Comparison of ENCODE assay signal across 15 cellular contexts in the genomic region with DNA sequence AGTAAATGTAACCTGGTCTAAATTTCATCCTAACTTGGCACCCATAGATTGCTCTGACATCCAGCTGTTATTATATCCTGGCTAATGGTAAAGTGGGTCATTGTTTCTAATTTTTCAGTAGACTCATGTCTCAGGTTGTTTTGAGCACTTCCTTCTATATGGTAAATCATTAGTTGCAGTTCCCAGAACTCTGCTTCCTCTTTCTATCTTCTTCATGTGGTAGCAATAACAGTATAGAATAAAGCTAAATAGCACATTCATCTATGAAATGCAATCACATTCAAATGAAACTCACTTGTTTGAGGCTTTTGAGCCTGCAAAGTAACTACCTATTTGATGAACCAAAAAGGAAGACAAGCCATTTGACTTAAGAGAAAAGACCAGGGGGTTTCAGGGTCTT.
A peak's percentile ranks its signal among the peaks of the same experiment; 100 is the strongest.
DNase-seq lines count a peak whose midpoint lies in the region; ATAC-seq and FAIRE-seq lines count a peak whose summit lies in the region.
"Had no signal": no experiment of that assay in that cellular context is flagged by ENCODE, and none has a peak within 500 bp of the region (broad histone marks: within the 10 kb centered on the region; RNA-seq: fewer than 3 reads in every experiment).

No MANE protein-coding gene starts in this region.

- no peaks in the 10 kb centered on the region for H3K27me3 ChIP-seq in mesendoderm (ENCODE audit: insufficient read depth, low read length, poor library complexity)
- H3K27me3 ChIP-seq: vagina had no signal

- DNase-seq in AML-193 (lab: John Stamatoyannopoulos, UW) (peak; percentile 65 to 75), GM19239 (ENCODE audit: insufficient read length, low spot score) (no peak), NOMO-1 (lab: John Stamatoyannopoulos, UW; ENCODE audit: unreplicated experiment in 2 of 2) (peak; percentile 29 to 89), head of caudate nucleus (no peak), mesendoderm (no peak), DMS153 treated with DMSO at 0.1 percent for 48 hours (lab: John Stamatoyannopoulos, UW; ENCODE audit: unreplicated experiment) (no peak)
- no peak for DNase-seq in stimulated activated effector memory CD8-positive, alpha-beta T cell treated with anti-CD3 and anti-CD28 coated beads, Interleukin-12 subunit alpha, Interleukin-12 subunit beta, amount 100 ng/mL, for 72 hours (ENCODE audit: low spot score in 2 of 2)
- DNase-seq: activated CD8-positive, alpha-beta memory T cell treated with anti-CD3 and anti-CD28 coated beads for 24 hours; NCI-H1930 had no signal

- H2BK5ac ChIP-seq in mesendoderm (ENCODE audit: low read length) = no peak overlapping the region

- intact Hi-C loops in head of caudate nucleus (cut with DNase I) = no loop called here

- no peaks in the 10 kb centered on the region for H3K9me3 Mint-ChIP-seq in stimulated activated effector memory CD8-positive, alpha-beta T cell treated with anti-CD3 and anti-CD28 coated beads, Interleukin-12 subunit alpha, Interleukin-12 subunit beta, amount 100 ng/mL, for 72 hours

- no peak overlapping the region for H3K4me3 Mint-ChIP-seq in stimulated activated effector memory CD8-positive, alpha-beta T cell treated with anti-CD3 and anti-CD28 coated beads, Interleukin-12 subunit alpha, Interleukin-12 subunit beta, amount 100 ng/mL, for 72 hours

- H3K36me3 Mint-ChIP-seq in stimulated activated effector memory CD8-positive, alpha-beta T cell treated with anti-CD3 and anti-CD28 coated beads, Interleukin-12 subunit alpha, Interleukin-12 subunit beta, amount 100 ng/mL, for 72 hours = no peaks in the 10 kb centered on the region

- H3K4me2 ChIP-seq in mesendoderm (ENCODE audit: low read length) = no peak overlapping the region

- H3K27ac ChIP-seq in mesendoderm (ENCODE audit: low read depth, low read length) = no peak overlapping the region
- H3K27ac ChIP-seq: RWPE1, vagina had no signal

- H3K4me1 Mint-ChIP-seq in stimulated activated effector memory CD8-positive, alpha-beta T cell treated with anti-CD3 and anti-CD28 coated beads, Interleukin-12 subunit alpha, Interleukin-12 subunit beta, amount 100 ng/mL, for 72 hours = peaks cover 16% of the 10 kb centered on the region

- no peak overlapping the region for H3K9ac ChIP-seq in mesendoderm (ENCODE audit: low read length)

- no peak overlapping the region for H4K5ac ChIP-seq in mesendoderm (ENCODE audit: low read length)

- H3K4me3 ChIP-seq in mesendoderm (ENCODE audit: low read length) = no peak overlapping the region
- H3K4me3 ChIP-seq: vagina had no signal

- no peak overlapping the region for H2BK120ac ChIP-seq in mesendoderm (ENCODE audit: low read depth, low read length)

- H3K4ac ChIP-seq in mesendoderm (ENCODE audit: low read depth, low read length) = no peak overlapping the region

- H2AK5ac ChIP-seq in mesendoderm (ENCODE audit: low read length) = no peak overlapping the region

- no peak overlapping the region for H2BK15ac ChIP-seq in mesendoderm (replicated peaks; ENCODE audit: low read depth)

- no peak overlapping the region for H4K8ac ChIP-seq in mesendoderm (ENCODE audit: low read depth, low read length)

- H3K36me3 ChIP-seq in mesendoderm (ENCODE audit: control insufficient read depth, insufficient read depth, low read length) = no peaks in the 10 kb centered on the region
- H3K36me3 ChIP-seq: vagina had no signal

- H3K79me2 ChIP-seq in mesendoderm (ENCODE audit: control insufficient read depth, insufficient read depth, low read length) = no peaks in the 10 kb centered on the region

- H3K23ac ChIP-seq in mesendoderm (ENCODE audit: low read length) = no peak overlapping the region

- H3K79me1 ChIP-seq in mesendoderm (ENCODE audit: low read length) = no peaks in the 10 kb centered on the region

- peak; percentile 61 for ATAC-seq in HG02973 (IDR thresholded peaks at IDR 0.05; ENCODE audit: unreplicated experiment)
- ATAC-seq in stimulated activated effector memory CD8-positive, alpha-beta T cell treated with anti-CD3 and anti-CD28 coated beads, Interleukin-12 subunit alpha, Interleukin-12 subunit beta, amount 100 ng/mL, for 72 hours = no peak

- no peak overlapping the region for H3K27ac Mint-ChIP-seq in stimulated activated effector memory CD8-positive, alpha-beta T cell treated with anti-CD3 and anti-CD28 coated beads, Interleukin-12 subunit alpha, Interleukin-12 subunit beta, amount 100 ng/mL, for 72 hours
- H3K27ac Mint-ChIP-seq: progenitor cell of endocrine pancreas had no signal

- peaks cover 12% of the 10 kb centered on the region for H3K4me1 ChIP-seq in mesendoderm (ENCODE audit: control insufficient read depth, low read depth, low read length)
- H3K4me1 ChIP-seq: vagina had no signal

- H3K18ac ChIP-seq in mesendoderm (ENCODE audit: low read length) = no peak overlapping the region

- peak; percentile 68 for FAIRE-seq in GM19239 (lab: Jason Lieb, UNC)
- FAIRE-seq: astrocyte, keratinocyte had no signal

- H3K56ac ChIP-seq in mesendoderm (ENCODE audit: low read length) = no peak overlapping the region

Comparison
In these comparisons a context has a peak if more than half of its experiments do, and no peak if none do; other contexts are left out.
1. DNase-seq: peak in AML-193 (2 of 2) and NOMO-1 (2 of 2); none in GM19239 (single experiment), head of caudate nucleus (0 of 42), mesendoderm (single experiment), DMS153 treated with DMSO at 0.1 percent for 48 hours (single experiment) and stimulated activated effector memory CD8-positive, alpha-beta T cell treated with anti-CD3 and anti-CD28 coated beads, Interleukin-12 subunit alpha, Interleukin-12 subunit beta, amount 100 ng/mL, for 72 hours (0 of 2).